Comparison of ENCODE assay signal across 17 cellular contexts in the genomic region with DNA sequence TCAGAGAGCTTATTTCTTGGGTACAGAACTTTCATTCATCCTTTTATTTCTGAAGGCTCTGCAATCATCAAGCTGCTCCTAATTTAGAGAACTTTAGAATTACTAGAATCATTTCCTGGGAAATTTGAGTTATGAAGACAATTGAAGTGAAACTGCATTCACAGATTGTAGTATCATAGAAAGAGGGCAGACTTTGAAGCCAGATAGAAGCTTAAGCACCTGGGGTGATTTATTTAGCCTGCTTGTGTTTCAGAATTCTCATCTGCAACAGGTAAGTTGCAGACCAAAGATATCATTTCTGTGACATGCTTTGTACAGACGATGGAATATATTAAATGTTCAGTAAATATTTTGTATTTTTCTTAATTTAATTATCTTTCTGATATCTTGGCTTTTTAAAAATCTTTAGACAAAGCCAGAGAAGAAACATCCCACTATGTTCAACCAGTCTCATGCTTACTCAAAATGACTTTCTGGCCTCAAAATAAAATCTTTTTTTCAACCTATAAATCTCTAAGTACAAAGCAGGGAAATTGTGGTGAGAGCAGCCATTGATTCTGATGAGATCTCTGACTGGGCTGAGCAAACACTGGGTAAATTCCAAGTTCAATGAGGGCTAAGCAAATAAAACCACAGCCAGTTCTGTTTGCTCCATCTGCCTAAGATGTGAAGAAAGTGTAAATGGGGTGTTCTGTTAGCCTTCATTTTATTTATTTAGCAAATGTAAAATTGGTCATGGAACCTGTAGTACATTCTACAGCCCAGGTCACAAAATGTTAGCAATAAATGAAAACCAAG.
DNase-seq lines count a peak whose midpoint lies in the region; ATAC-seq, FAIRE-seq and TF ChIP-seq lines count a peak whose summit lies in the region.
"Had no signal": no experiment of that assay in that cellular context is flagged by ENCODE, and none has a peak within 500 bp of the region (broad histone marks: within the 10 kb centered on the region; RNA-seq: fewer than 3 reads in every experiment).

No MANE protein-coding gene starts in this region.

- SMC1A ChIA-PET in GM12878 (lab: Charles Lee; ENCODE audit: uncharacterized antibody, unreplicated experiment) = interaction anchor here (0.7 to 0.9 kb wide), 3 partner anchors 8 to 68 kb away, joined by 3 read pairs; no protein-coding TSS in a partner anchor

- 0% methylated on average over 1 of the region's 1 CpG for WGBS in GM12878 (ENCODE audit: insufficient coverage, insufficient replicate concordance, low lambda C conversion rate, missing lambda C conversion rate)
- 18% methylated on average over 1 of the region's 1 CpG for WGBS in right lobe of liver (ENCODE audit: insufficient coverage, low coverage, low lambda C conversion rate, missing lambda C conversion rate)

- no peaks in the 10 kb centered on the region for H3K79me2 ChIP-seq in GM12878 (ENCODE audit: control insufficient read depth, insufficient read depth, low read length)

- H3K4me3 Mint-ChIP-seq in stimulated activated effector memory CD8-positive, alpha-beta T cell treated with anti-CD3 and anti-CD28 coated beads, Interleukin-12 subunit alpha, Interleukin-12 subunit beta, amount 100 ng/mL, for 72 hours = no peak overlapping the region
- H3K4me3 Mint-ChIP-seq: B cell; CD4-positive, CD25-positive, alpha-beta regulatory T cell; GM23338; T-helper 2 cell treated with Interferon-gamma antibody and Interleukin-4, amounts not matched to agents 5 μg/mL and 100 μg/mL, for 36 hours had no signal

- TF ChIP-seq EP300 in GM12878 (IDR thresholded peaks at IDR 0.05; ENCODE audit: borderline replicate concordance in 1 of 2, control insufficient read depth in 1 of 2, low read depth in 2 of 2, low read length in 2 of 2) = no peak

- no peak overlapping the region for H3K4me2 ChIP-seq in GM12878 (ENCODE audit: control insufficient read depth, insufficient read depth)
- H3K4me2 ChIP-seq: GM23338 had no signal

- H3K27ac Mint-ChIP-seq in stimulated activated effector memory CD8-positive, alpha-beta T cell treated with anti-CD3 and anti-CD28 coated beads, Interleukin-12 subunit alpha, Interleukin-12 subunit beta, amount 100 ng/mL, for 72 hours = no peak overlapping the region
- H3K27ac Mint-ChIP-seq: B cell; CD4-positive, CD25-positive, alpha-beta regulatory T cell; GM23338; T-helper 2 cell treated with Interferon-gamma antibody and Interleukin-4, amounts not matched to agents 5 μg/mL and 100 μg/mL, for 36 hours had no signal

- H3K4me1 ChIP-seq in GM12878 (ENCODE audit: control insufficient read depth, insufficient read depth, low read length) (no peaks in the 10 kb centered on the region), right lobe of liver (peaks cover 0 to 13% (median 3%) of the 10 kb centered on the region in 4 donors)

- H3K27me3 ChIP-seq in GM12878 (replicated peaks in 1 of 2; ENCODE audit: control insufficient read depth in 2 of 2, insufficient read depth in 2 of 2, low read length in 1 of 2) (no peaks in the 10 kb centered on the region), right lobe of liver (no peaks in the 10 kb centered on the region)

- BruUV-seq in GM12878 (replicated peaks; lab: Mats Ljungman, UMichigan) = no TSS peak

- intact Hi-C loops in GM12878 (cut with micrococcal nuclease; ENCODE audit: unreplicated experiment) (no loop called here), right lobe of liver (cut with DNase I) (no loop called here)

- no peak overlapping the region for H3K9ac ChIP-seq in GM12878 (ENCODE audit: control insufficient read depth, insufficient read depth, low read length)

- H3K27ac ChIP-seq in GM12878 (ENCODE audit: control insufficient read depth, insufficient read depth) (no peak overlapping the region), right lobe of liver (no peak overlapping the region)

- FAIRE-seq in GM12878 (lab: Jason Lieb, UNC) = no peak

- TF ChIP-seq POLR2A in GM12878 (IDR thresholded peaks at IDR 0.05; ENCODE audit: low read depth, low read length) = no peak
- TF ChIP-seq POLR2A in right lobe of liver (IDR thresholded peaks at IDR 0.05) = no peak

- ATAC-seq in GM12878 (peak; percentile 24; the same call in 1 of the 3 replicates), right lobe of liver (peak; percentile 93 to 99 (median 98))
- no peak for ATAC-seq in stimulated activated effector memory CD8-positive, alpha-beta T cell treated with anti-CD3 and anti-CD28 coated beads, Interleukin-12 subunit alpha, Interleukin-12 subunit beta, amount 100 ng/mL, for 72 hours
- ATAC-seq in activated CD4-positive, CD25-positive, alpha-beta regulatory T cell treated with anti-CD3 and anti-CD28 coated beads, Interleukin-2, amount 50 U/mL, for 24 hours = no peak
- ATAC-seq: GM23338 had no signal

- H3K9me3 ChIP-seq in GM12878 (replicated peaks; ENCODE audit: control insufficient read depth, insufficient read depth, low read length) = no peaks in the 10 kb centered on the region
- H3K9me3 ChIP-seq in right lobe of liver = no peaks in the 10 kb centered on the region
- H3K9me3 ChIP-seq: MG63 had no signal

- CTCF ChIA-PET in GM12878 (lab: Yijun Ruan, JAX) = no interaction called here

- H2AFZ ChIP-seq in GM12878 (ENCODE audit: control insufficient read depth, low read depth, low read length) = no peak overlapping the region

- no peaks in the 10 kb centered on the region for H4K20me1 ChIP-seq in GM12878 (ENCODE audit: control insufficient read depth, insufficient read depth)

- TF ChIP-seq CTCF in GM12878 (IDR thresholded peaks at IDR 0.05 in 2 of 3, conservative IDR thresholded peaks at IDR 0.05 in 1 of 3; ENCODE audit: control insufficient read depth in 2 of 3, extremely low read depth in 1 of 3, insufficient read depth in 1 of 3, low read depth in 3 of 3, low read length in 3 of 3) = no peak
- TF ChIP-seq CTCF in right lobe of liver (IDR thresholded peaks at IDR 0.05) = no peak

- in situ Hi-C loops in GM12878 (cut with MboI) = no loop called here

- no peaks in the 10 kb centered on the region for H3K4me1 Mint-ChIP-seq in stimulated activated effector memory CD8-positive, alpha-beta T cell treated with anti-CD3 and anti-CD28 coated beads, Interleukin-12 subunit alpha, Interleukin-12 subunit beta, amount 100 ng/mL, for 72 hours
- H3K4me1 Mint-ChIP-seq: B cell; CD4-positive, CD25-positive, alpha-beta regulatory T cell; GM23338 had no signal

- POLR2A ChIA-PET in GM12878 (lab: Charles Lee) = no interaction called here

- H3K36me3 Mint-ChIP-seq in stimulated activated effector memory CD8-positive, alpha-beta T cell treated with anti-CD3 and anti-CD28 coated beads, Interleukin-12 subunit alpha, Interleukin-12 subunit beta, amount 100 ng/mL, for 72 hours = no peaks in the 10 kb centered on the region

- no peak overlapping the region for H3K4me3 ChIP-seq in GM12878
- H3K4me3 ChIP-seq in right lobe of liver = no peak overlapping the region
- H3K4me3 ChIP-seq: GM23338, MG63 had no signal

- RAD21 ChIA-PET in GM12878 (lab: Charles Lee; ENCODE audit: unreplicated experiment) = no interaction called here

- peaks cover 15% of the 10 kb centered on the region for H3K9me3 Mint-ChIP-seq in stimulated activated effector memory CD8-positive, alpha-beta T cell treated with anti-CD3 and anti-CD28 coated beads, Interleukin-12 subunit alpha, Interleukin-12 subunit beta, amount 100 ng/mL, for 72 hours

- H3K36me3 ChIP-seq in GM12878 (ENCODE audit: control insufficient read depth in 2 of 2, insufficient read depth in 2 of 2, low read length in 1 of 2) (no peaks in the 10 kb centered on the region), right lobe of liver (no peaks in the 10 kb centered on the region)
- H3K36me3 ChIP-seq: MG63 had no signal

- DNase-seq in HuH-7.5 (ENCODE audit: low spot score) = peak; percentile 4
- DNase-seq in NCI-H446 (lab: John Stamatoyannopoulos, UW) = peak; percentile 23 to 70
- no peak for DNase-seq in GM12878 (ENCODE audit: low read depth, low spot score)
- DNase-seq in right lobe of liver = peak in 1 of 3 donors; percentile 47
- DNase-seq in middle frontal gyrus (ENCODE audit: extremely low spot score, low spot score) = no peak
- no peak for DNase-seq in stimulated activated effector memory CD8-positive, alpha-beta T cell treated with anti-CD3 and anti-CD28 coated beads, Interleukin-12 subunit alpha, Interleukin-12 subunit beta, amount 100 ng/mL, for 72 hours (ENCODE audit: low spot score in 2 of 2)
- no peak for DNase-seq in NK-92 treated with Interleukin-12 subunit alpha and Interleukin-12 subunit beta, amount 100 ng/mL, for 24 hours (lab: John Stamatoyannopoulos, UW)
- DNase-seq: CD4-positive, CD25-positive, alpha-beta regulatory T cell; Karpas-422; MG63; NCI-H2029; NCI-H2171; NCI-H510A had no signal

- TF ChIP-seq RAD21 in GM12878 (IDR thresholded peaks at IDR 0.05; ENCODE audit: insufficient read depth, low read depth, low read length) = no peak

TF ChIP-seq in GM12878, 131 proteins besides CTCF, POLR2A, EP300 and RAD21:
- no peak for TF ChIP-seq BACH1 (IDR thresholded peaks at IDR 0.05; ENCODE audit: borderline replicate concordance)

Comparison
In these comparisons a context has a peak if more than half of its experiments do, and no peak if none do; other contexts are left out.
1. DNase-seq: peak in HuH-7.5 (single experiment) and NCI-H446 (2 of 2); none in GM12878 (single experiment), middle frontal gyrus (single experiment), stimulated activated effector memory CD8-positive, alpha-beta T cell treated with anti-CD3 and anti-CD28 coated beads, Interleukin-12 subunit alpha, Interleukin-12 subunit beta, amount 100 ng/mL, for 72 hours (0 of 2) and NK-92 treated with Interleukin-12 subunit alpha and Interleukin-12 subunit beta, amount 100 ng/mL, for 24 hours (single experiment).
2. ATAC-seq: peak in GM12878 (single experiment) and right lobe of liver (4 of 4); none in stimulated activated effector memory CD8-positive, alpha-beta T cell treated with anti-CD3 and anti-CD28 coated beads, Interleukin-12 subunit alpha, Interleukin-12 subunit beta, amount 100 ng/mL, for 72 hours (single experiment) and activated CD4-positive, CD25-positive, alpha-beta regulatory T cell treated with anti-CD3 and anti-CD28 coated beads, Interleukin-2, amount 50 U/mL, for 24 hours (0 of 2).